Comparison of ENCODE assay signal across 29 cellular contexts in genomic region chr4:56052966-56053365, GRCh38.
"Had no signal": no experiment of that assay in that cellular context is flagged by ENCODE, and none has a peak within 500 bp of the region (broad histone marks: within the 10 kb centered on the region; RNA-seq: fewer than 3 reads in every experiment).

No MANE protein-coding gene starts in this region.

- H3K27ac Mint-ChIP-seq: activated CD4-positive, alpha-beta memory T cell treated with anti-CD3 and anti-CD28 coated beads, Interleukin-2, amount 10 ng/mL, durations not matched to agents 7 days and 5 days; activated CD4-positive, alpha-beta T cell treated with anti-CD3 and anti-CD28 coated beads for 36 hours; activated naive CD4-positive, alpha-beta T cell treated with anti-CD3 and anti-CD28 coated beads for 36 hours; activated naive CD8-positive, alpha-beta T cell; activated T-helper 17 cell treated with anti-CD3 and anti-CD28 coated beads, Interleukin-2, amount 50 U/mL, for 72 hours; T-cell had no signal

- H3K4me2 ChIP-seq: PC-9 had no signal

- H3K4me3 ChIP-seq: PC-9, SK-N-MC had no signal

- H3K4me3 Mint-ChIP-seq: activated CD4-positive, alpha-beta memory T cell treated with anti-CD3 and anti-CD28 coated beads, Interleukin-2, amount 10 ng/mL, durations not matched to agents 7 days and 5 days; activated CD4-positive, alpha-beta T cell treated with anti-CD3 and anti-CD28 coated beads for 36 hours; activated naive CD4-positive, alpha-beta T cell treated with anti-CD3 and anti-CD28 coated beads for 36 hours; activated naive CD8-positive, alpha-beta T cell; activated T-helper 17 cell treated with anti-CD3 and anti-CD28 coated beads, Interleukin-2, amount 50 U/mL, for 72 hours; T-cell had no signal

- H3K9me3 Mint-ChIP-seq: activated CD4-positive, alpha-beta memory T cell treated with anti-CD3 and anti-CD28 coated beads, Interleukin-2, amount 10 ng/mL, durations not matched to agents 7 days and 5 days; activated naive CD4-positive, alpha-beta T cell treated with anti-CD3 and anti-CD28 coated beads for 36 hours; activated T-helper 17 cell treated with anti-CD3 and anti-CD28 coated beads, Interleukin-2, amount 50 U/mL, for 72 hours; T-cell had no signal

- FAIRE-seq: TTC549 had no signal

- DNase-seq: activated CD4-positive, alpha-beta memory T cell treated with anti-CD3 and anti-CD28 coated beads, Interleukin-2, amount 10 ng/mL, durations not matched to agents 7 days and 5 days; activated CD4-positive, alpha-beta T cell treated with anti-CD3 and anti-CD28 coated beads for 36 hours; activated CD4-positive, alpha-beta T cell treated with anti-CD3 and anti-CD28 coated beads, Interleukin-2, amount 50 U/mL, for 1 hour; activated gamma-delta T cell; activated naive CD4-positive, alpha-beta T cell treated with anti-CD3 and anti-CD28 coated beads for 36 hours; activated T-cell treated with anti-CD3 and anti-CD28 coated beads for 4 hours; activated T-cell treated with anti-CD3 and anti-CD28 coated beads, Interleukin-2, amount 50 U/mL, for 48 hours; amygdala; cerebellar nuclear complex; KG1; MV-4-11; NCI-H1092 treated with DMSO at 0.1 percent for 48 hours; NCI-H1417 treated with DMSO at 0.1 percent for 48 hours; NCI-H1694; NCI-H2029; NCI-H2107; NCI-H510A treated with DMSO at 0.1 percent for 48 hours; NCI-H69; NK-92 treated with Interleukin-12 subunit alpha and Interleukin-12 subunit beta, amount 100 ng/mL, for 24 hours; PC-9; SIG-M5; T-cell; T-helper 2 cell; T1000 had no signal

- ATAC-seq: activated CD4-positive, alpha-beta T cell treated with anti-CD3 and anti-CD28 coated beads for 36 hours; activated T-helper 17 cell treated with anti-CD3 and anti-CD28 coated beads, Interleukin-2, amount 50 U/mL, for 72 hours; T-cell had no signal

- H3K27ac ChIP-seq: PC-9, SK-N-MC, VCaP had no signal

- H3K36me3 Mint-ChIP-seq: activated naive CD8-positive, alpha-beta T cell; T-cell had no signal

- H2AFZ ChIP-seq: PC-9 had no signal
